2 cellular contexts compared by ENCODE assay signal in the genomic region with DNA sequence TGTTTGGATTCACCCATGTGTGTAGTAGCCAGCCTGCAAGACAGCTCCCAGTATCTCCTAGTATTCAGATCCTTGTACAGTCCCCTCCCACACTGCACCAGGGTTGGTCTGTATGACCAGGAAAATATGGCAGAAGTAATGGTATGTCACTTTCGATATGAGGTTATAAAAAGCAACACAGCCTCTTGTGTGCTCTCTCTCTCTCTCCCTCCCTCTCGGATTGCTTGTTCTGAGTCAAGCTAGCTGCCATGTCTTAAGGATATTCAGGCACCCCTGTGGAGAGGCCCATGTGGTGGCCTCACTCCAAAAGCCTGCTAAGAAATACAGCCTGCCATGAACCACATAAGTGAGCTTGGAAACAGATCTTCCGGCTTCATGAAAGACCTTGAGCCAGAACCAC.
A peak's percentile ranks its signal among the peaks of the same experiment; 100 is the strongest.
TF ChIP-seq lines count a peak whose summit lies in the region.

No MANE protein-coding gene starts in this region.

TF ChIP-seq in GM23338, 12 proteins besides CTCF, POLR2A, EP300 and RAD21:
- TF ChIP-seq, protein P1, sequence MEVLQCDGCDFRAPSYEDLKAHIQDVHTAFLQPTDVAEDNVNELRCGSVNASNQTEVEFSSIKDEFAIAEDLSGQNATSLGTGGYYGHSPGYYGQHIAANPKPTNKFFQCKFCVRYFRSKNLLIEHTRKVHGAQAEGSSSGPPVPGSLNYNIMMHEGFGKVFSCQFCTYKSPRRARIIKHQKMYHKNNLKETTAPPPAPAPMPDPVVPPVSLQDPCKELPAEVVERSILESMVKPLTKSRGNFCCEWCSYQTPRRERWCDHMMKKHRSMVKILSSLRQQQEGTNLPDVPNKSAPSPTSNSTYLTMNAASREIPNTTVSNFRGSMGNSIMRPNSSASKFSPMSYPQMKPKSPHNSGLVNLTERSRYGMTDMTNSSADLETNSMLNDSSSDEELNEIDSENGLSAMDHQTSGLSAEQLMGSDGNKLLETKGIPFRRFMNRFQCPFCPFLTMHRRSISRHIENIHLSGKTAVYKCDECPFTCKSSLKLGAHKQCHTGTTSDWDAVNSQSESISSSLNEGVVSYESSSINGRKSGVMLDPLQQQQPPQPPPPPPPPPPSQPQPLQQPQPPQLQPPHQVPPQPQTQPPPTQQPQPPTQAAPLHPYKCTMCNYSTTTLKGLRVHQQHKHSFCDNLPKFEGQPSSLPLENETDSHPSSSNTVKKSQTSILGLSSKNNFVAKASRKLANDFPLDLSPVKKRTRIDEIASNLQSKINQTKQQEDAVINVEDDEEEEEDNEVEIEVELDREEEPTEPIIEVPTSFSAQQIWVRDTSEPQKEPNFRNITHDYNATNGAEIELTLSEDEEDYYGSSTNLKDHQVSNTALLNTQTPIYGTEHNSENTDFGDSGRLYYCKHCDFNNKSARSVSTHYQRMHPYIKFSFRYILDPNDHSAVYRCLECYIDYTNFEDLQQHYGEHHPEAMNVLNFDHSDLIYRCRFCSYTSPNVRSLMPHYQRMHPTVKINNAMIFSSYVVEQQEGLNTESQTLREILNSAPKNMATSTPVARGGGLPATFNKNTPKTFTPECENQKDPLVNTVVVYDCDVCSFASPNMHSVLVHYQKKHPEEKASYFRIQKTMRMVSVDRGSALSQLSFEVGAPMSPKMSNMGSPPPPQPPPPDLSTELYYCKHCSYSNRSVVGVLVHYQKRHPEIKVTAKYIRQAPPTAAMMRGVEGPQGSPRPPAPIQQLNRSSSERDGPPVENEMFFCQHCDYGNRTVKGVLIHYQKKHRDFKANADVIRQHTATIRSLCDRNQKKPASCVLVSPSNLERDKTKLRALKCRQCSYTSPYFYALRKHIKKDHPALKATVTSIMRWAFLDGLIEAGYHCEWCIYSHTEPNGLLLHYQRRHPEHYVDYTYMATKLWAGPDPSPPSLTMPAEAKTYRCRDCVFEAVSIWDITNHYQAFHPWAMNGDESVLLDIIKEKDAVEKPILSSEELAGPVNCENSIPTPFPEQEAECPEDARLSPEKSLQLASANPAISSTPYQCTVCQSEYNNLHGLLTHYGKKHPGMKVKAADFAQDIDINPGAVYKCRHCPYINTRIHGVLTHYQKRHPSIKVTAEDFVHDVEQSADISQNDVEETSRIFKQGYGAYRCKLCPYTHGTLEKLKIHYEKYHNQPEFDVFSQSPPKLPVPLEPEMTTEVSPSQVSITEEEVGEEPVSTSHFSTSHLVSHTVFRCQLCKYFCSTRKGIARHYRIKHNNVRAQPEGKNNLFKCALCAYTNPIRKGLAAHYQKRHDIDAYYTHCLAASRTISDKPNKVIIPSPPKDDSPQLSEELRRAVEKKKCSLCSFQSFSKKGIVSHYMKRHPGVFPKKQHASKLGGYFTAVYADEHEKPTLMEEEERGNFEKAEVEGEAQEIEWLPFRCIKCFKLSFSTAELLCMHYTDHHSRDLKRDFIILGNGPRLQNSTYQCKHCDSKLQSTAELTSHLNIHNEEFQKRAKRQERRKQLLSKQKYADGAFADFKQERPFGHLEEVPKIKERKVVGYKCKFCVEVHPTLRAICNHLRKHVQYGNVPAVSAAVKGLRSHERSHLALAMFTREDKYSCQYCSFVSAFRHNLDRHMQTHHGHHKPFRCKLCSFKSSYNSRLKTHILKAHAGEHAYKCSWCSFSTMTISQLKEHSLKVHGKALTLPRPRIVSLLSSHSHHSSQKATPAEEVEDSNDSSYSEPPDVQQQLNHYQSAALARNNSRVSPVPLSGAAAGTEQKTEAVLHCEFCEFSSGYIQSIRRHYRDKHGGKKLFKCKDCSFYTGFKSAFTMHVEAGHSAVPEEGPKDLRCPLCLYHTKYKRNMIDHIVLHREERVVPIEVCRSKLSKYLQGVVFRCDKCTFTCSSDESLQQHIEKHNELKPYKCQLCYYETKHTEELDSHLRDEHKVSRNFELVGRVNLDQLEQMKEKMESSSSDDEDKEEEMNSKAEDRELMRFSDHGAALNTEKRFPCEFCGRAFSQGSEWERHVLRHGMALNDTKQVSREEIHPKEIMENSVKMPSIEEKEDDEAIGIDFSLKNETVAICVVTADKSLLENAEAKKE (CRISPR knock-in tag; IDR thresholded peaks at IDR 0.05): peak; percentile 16; the same call in 1 of the 2 replicates
- no peak for TF ChIP-seq EZH2 (IDR thresholded peaks at IDR 0.05; ENCODE audit: low read depth, unreplicated experiment)
- no peak for TF ChIP-seq JUNB (IDR thresholded peaks at IDR 0.05; ENCODE audit: unreplicated experiment)

TF ChIP-seq in WTC11, 78 proteins besides CTCF, POLR2A, EP300 and RAD21 (continued from another document):
- TF ChIP-seq, protein P2, sequence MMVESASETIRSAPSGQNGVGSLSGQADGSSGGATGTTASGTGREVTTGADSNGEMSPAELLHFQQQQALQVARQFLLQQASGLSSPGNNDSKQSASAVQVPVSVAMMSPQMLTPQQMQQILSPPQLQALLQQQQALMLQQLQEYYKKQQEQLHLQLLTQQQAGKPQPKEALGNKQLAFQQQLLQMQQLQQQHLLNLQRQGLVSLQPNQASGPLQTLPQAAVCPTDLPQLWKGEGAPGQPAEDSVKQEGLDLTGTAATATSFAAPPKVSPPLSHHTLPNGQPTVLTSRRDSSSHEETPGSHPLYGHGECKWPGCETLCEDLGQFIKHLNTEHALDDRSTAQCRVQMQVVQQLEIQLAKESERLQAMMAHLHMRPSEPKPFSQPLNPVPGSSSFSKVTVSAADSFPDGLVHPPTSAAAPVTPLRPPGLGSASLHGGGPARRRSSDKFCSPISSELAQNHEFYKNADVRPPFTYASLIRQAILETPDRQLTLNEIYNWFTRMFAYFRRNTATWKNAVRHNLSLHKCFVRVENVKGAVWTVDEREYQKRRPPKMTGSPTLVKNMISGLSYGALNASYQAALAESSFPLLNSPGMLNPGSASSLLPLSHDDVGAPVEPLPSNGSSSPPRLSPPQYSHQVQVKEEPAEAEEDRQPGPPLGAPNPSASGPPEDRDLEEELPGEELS (CRISPR knock-in tag; IDR thresholded peaks at IDR 0.05): no peak
- TF ChIP-seq, protein P3, sequence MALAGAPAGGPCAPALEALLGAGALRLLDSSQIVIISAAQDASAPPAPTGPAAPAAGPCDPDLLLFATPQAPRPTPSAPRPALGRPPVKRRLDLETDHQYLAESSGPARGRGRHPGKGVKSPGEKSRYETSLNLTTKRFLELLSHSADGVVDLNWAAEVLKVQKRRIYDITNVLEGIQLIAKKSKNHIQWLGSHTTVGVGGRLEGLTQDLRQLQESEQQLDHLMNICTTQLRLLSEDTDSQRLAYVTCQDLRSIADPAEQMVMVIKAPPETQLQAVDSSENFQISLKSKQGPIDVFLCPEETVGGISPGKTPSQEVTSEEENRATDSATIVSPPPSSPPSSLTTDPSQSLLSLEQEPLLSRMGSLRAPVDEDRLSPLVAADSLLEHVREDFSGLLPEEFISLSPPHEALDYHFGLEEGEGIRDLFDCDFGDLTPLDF (CRISPR knock-in tag; IDR thresholded peaks at IDR 0.05): no peak
- TF ChIP-seq ZNF317 (CRISPR knock-in tag; IDR thresholded peaks at IDR 0.05; ENCODE audit: borderline replicate concordance, low read depth) (no peak), MYBL2 (CRISPR knock-in tag; IDR thresholded peaks at IDR 0.05) (no peak)
TF ChIP-seq in WTC11: peak in this region for 1.
